10 cellular contexts compared by ENCODE assay signal in the genomic region with DNA sequence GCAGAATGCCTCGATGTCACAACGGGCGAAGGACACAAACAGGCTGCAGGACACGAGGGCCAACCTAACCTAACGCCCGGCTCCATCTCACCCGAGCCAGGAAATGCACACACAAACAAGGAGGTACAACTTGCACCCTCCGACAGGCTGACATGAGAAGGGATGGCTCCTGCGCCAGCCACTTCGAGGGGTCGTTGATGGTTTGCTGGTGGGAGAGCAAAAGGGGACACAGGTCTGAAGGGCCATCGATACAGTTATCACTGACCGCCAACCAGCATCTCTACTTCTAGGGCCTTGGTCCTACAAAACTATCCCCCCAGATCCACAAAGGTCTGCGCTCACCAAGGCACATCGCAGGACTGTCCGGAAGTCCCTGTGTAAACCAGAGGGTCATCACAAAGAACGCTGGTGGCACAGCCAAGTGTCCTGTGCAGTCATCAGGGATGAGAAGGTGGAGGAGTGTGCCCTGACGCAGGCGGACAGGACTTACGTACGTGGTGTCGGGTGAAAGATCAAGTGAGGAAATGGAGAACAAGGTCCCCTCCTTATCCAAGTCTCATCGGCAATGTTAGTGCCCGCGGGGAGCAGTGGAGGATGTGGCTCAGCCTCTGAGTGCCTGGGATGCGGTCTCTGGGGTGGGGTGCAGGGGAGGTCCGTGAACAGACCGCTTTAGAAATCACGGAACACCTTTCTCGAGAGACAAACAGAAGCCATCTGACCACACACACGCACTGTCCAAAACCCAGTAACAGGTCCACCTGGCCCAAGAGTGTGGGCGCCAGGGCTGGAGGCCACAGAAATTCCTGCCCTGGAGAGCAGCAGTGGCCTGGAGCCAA. TPM values are rescaled to one million over a fixed set of nuclear protein-coding genes. Genes with fewer than 3 reads are reported as not detected.
DNase-seq lines count a peak whose midpoint lies in the region; ATAC-seq, FAIRE-seq and TF ChIP-seq lines count a peak whose summit lies in the region.
"Had no signal": no experiment of that assay in that cellular context is flagged by ENCODE, and none has a peak within 500 bp of the region (broad histone marks: within the 10 kb centered on the region; RNA-seq: fewer than 3 reads in every experiment).

No MANE protein-coding gene starts in this region.

- H3K9me3 Mint-ChIP-seq in HFFc6, result no peaks in the 10 kb centered on the region

- peaks cover 54 to 67% (median 61%) of the 10 kb centered on the region in 4 donors for H3K4me1 ChIP-seq in esophagus muscularis mucosa
- H3K4me1 ChIP-seq in pancreas, result peaks cover 0 to 6% (median 5%) of the 10 kb centered on the region in 3 donors

- peak overlapping the region in 3 of 4 donors; percentile 21 to 24 (median 24) for H3K4me3 ChIP-seq in esophagus muscularis mucosa
- H3K4me3 ChIP-seq in pancreas, result no peak overlapping the region
- H3K4me3 ChIP-seq: right lobe of liver had no signal

- TF ChIP-seq POLR2A in esophagus muscularis mucosa (IDR thresholded peaks at IDR 0.05; ENCODE audit: low read depth), result no peak

- H3K9me3 ChIP-seq in esophagus muscularis mucosa (no peaks in the 10 kb centered on the region), pancreas (no peaks in the 10 kb centered on the region)
- H3K9me3 ChIP-seq: right lobe of liver had no signal

- no peak for ATAC-seq in pancreas
- no peak for ATAC-seq in GM21381 (IDR thresholded peaks at IDR 0.05; ENCODE audit: unreplicated experiment)
- no peak for ATAC-seq in GM21576 (IDR thresholded peaks at IDR 0.05; ENCODE audit: unreplicated experiment)
- ATAC-seq in HG02884 (IDR thresholded peaks at IDR 0.05; ENCODE audit: unreplicated experiment), result no peak
- ATAC-seq: Panc1, right lobe of liver had no signal

- H3K27ac ChIP-seq in esophagus muscularis mucosa (replicated peaks in 1 of 4) (peak overlapping the region; percentile 91 to 96 (median 92)), pancreas (peak overlapping the region in 3 of 4 donors; percentile 39 to 62 (median 42))
- H3K27ac ChIP-seq: right lobe of liver had no signal

- peak; percentile 7 for DNase-seq in 8988T
- peak; percentile 15 for DNase-seq in NCI-H226
- peak; percentile 79 for DNase-seq in esophagus muscularis mucosa (ENCODE audit: extremely low spot score)
- DNase-seq in pancreas, result peak in 4 of 6 donors; percentile 3 to 35 (median 10)
- no peak for DNase-seq in HFFc6

- 78% methylated on average over 25 of the region's 32 CpGs for WGBS in esophagus muscularis mucosa
- 78 to 81% methylated on average over 32 of the region's 32 CpGs for WGBS in pancreas, 2 donors

- H3K27me3 ChIP-seq in esophagus muscularis mucosa (no peaks in the 10 kb centered on the region), pancreas (no peaks in the 10 kb centered on the region)
- H3K27me3 ChIP-seq: right lobe of liver had no signal

- H3K36me3 ChIP-seq in esophagus muscularis mucosa, result peaks cover 27 to 64% (median 58%) of the 10 kb centered on the region in 4 donors
- H3K36me3 ChIP-seq in pancreas, result peaks cover 0 to 19% (median 0%) of the 10 kb centered on the region in 3 donors

- H3K27me3 Mint-ChIP-seq in HFFc6 (ENCODE audit: insufficient read depth), result no peaks in the 10 kb centered on the region

- TF ChIP-seq EP300 in esophagus muscularis mucosa (IDR thresholded peaks at IDR 0.05), result no peak

- no peak for FAIRE-seq in pancreas (lab: Jason Lieb, UNC)

- TF ChIP-seq CTCF in esophagus muscularis mucosa (IDR thresholded peaks at IDR 0.05), result no peak
- no peak for TF ChIP-seq CTCF in pancreas (IDR thresholded peaks at IDR 0.05)
- no peak for TF ChIP-seq CTCF in HFFc6 (IDR thresholded peaks at IDR 0.05)

- H3K27ac Mint-ChIP-seq in HFFc6, result no peak overlapping the region

- no peaks in the 10 kb centered on the region for H3K4me1 Mint-ChIP-seq in HFFc6 (ENCODE audit: low read depth)

- H3K36me3 Mint-ChIP-seq in HFFc6 (ENCODE audit: low read depth), result 0 out of 2 replicates have a peak, but pooled peaks cover 6% of the 10 kb centered on the region

- H3K4me3 Mint-ChIP-seq in HFFc6, result no peak overlapping the region

- intact Hi-C loops in esophagus muscularis mucosa (cut with DNase I), result no loop called here
- intact Hi-C loops in pancreas (cut with DNase I), result no loop called here

RNA-seq across cellular contexts. Expression of a gene that starts 7.0 kb away (rescaled TPM):
- total RNA-seq in esophagus muscularis mucosa, result 10 to 100 TPM; 38.8 to 86.4 (median 59.2) TPM
- total RNA-seq in pancreas, result 10 to 100 TPM; 14.8 to 35.8 (median 24.7) TPM
- 10 to 100 TPM; 29.6 to 51.4 TPM for polyA plus RNA-seq in pancreas
- total RNA-seq in HFFc6 (2021; fragmentation: NEBNext Ultra II Directional; extraction: Animal tissue kit (Norgen Biotek cat#: 25700)), result 10 to 100 TPM; 56.5 to 81.8 (median 60.3) TPM

RNA-seq across cellular contexts. Expression of a gene that starts 13.0 kb away (rescaled TPM):
- 10 to 100 TPM in 3 of 4 donors, 1 to 10 TPM in 1; 9.9 to 14.1 (median 11.3) TPM for total RNA-seq in esophagus muscularis mucosa
- total RNA-seq in pancreas, result 1 to 10 TPM; 4.1 to 7.9 (median 5.7) TPM
- polyA plus RNA-seq in pancreas, result 1 to 10 TPM; 8.5 to 9.6 TPM
- 10 to 100 TPM in 2 of 6 experiments, 1 to 10 TPM in 4; 6.9 to 10.8 (median 8.6) TPM for total RNA-seq in HFFc6 (2021; fragmentation: NEBNext Ultra II Directional; extraction: Animal tissue kit (Norgen Biotek cat#: 25700))

RNA-seq across cellular contexts. Expression of a gene that starts 13.0 kb away (rescaled TPM):
- total RNA-seq in esophagus muscularis mucosa, result 1 to 10 TPM; 1.2 to 3.3 (median 2.7) TPM
- 1 to 10 TPM in 5 of 6 donors, under 1 TPM in 1; 0.95 to 2.3 (median 1.9) TPM for total RNA-seq in pancreas
- 1 to 10 TPM; 2.5 to 3.6 TPM for polyA plus RNA-seq in pancreas
- total RNA-seq in HFFc6 (2021; fragmentation: NEBNext Ultra II Directional; extraction: Animal tissue kit (Norgen Biotek cat#: 25700)), result 1 to 10 TPM; 1.5 to 3.4 (median 2.2) TPM

Comparison
In these comparisons a context has a peak if more than half of its experiments do, and no peak if none do; other contexts are left out.
1. H3K4me3 ChIP-seq: peak in esophagus muscularis mucosa (3 of 4); none in pancreas (0 of 4).